1 cellular context compared by ENCODE assay signal in genomic region chr1:201912832-201913231, GRCh38.
TF ChIP-seq lines count a peak whose summit lies in the region.

No MANE protein-coding gene starts in this region.

TF ChIP-seq in IMR-90, 13 proteins besides CTCF, POLR2A, EP300 and RAD21:
- TF ChIP-seq MXI1 (IDR thresholded peaks at IDR 0.05; ENCODE audit: borderline replicate concordance, low read depth, low read length) (no peak), MAFK (IDR thresholded peaks at IDR 0.05; ENCODE audit: low read depth, low read length) (no peak), RCOR1 (IDR thresholded peaks at IDR 0.05; ENCODE audit: insufficient replicate concordance, low read length) (no peak)
TF ChIP-seq in IMR-90: peak in this region for 0.
